In the genomic region with DNA sequence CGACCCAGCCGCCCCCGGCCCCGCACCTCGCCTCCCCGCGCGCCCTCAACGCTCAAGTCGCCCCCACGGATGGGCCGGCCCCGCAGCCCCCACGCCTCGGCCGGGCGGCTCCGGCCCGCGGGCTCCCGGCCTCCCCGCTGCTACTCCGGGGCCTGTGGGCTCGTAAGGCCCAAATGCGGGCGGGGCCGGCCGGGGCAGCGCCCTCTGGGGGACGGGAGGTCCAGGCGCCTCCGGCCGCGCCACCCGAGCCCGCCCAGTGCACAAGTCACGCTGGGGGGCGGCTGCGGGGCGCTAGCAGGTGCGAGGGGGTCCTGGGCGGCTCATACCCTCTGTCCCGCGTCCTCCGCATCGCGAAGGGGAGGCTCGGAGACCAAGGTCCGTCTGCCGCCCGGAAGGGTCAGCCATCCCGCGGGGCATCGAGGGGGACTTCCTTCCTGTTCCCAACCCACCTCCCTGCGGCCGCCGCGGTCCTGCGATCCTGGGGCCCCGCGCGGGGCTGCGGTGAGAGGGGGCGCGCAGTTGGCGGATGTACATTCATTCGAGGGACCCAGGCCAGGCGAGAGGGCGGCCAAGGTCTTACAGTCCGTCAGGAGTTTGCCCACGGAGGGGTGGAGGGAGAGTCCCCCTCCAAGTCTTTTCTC, we compare ENCODE assay signal across 8 cellular contexts. TPM values are rescaled to one million over a fixed set of nuclear protein-coding genes. Genes with fewer than 3 reads are reported as not detected.
DNase-seq lines count a peak whose midpoint lies in the region; ATAC-seq and TF ChIP-seq lines count a peak whose summit lies in the region.

CIZ1 (minus strand) TSS at position 167 of the 641 bp plus-strand sequence. CDS start 715 bp downstream, outside the sequence.

- H3K36me3 Mint-ChIP-seq in activated naive CD8-positive, alpha-beta T cell treated with anti-CD3 and anti-CD28 coated beads, Interleukin-2, amount 10 ng/mL, durations not matched to agents 7 days and 5 days: peaks cover 18% of the 10 kb centered on the region

- peaks cover 6% of the 10 kb centered on the region for H3K27me3 Mint-ChIP-seq in activated naive CD8-positive, alpha-beta T cell treated with anti-CD3 and anti-CD28 coated beads, Interleukin-2, amount 10 ng/mL, durations not matched to agents 7 days and 5 days

- H4K20me1 ChIP-seq in KMS-11 (ENCODE audit: insufficient read depth) (0 out of 2 replicates have a peak, but pooled peaks cover 3% of the 10 kb centered on the region), SU-DHL-6 (ENCODE audit: low read depth, low read length) (no peaks in the 10 kb centered on the region)

- H3K36me3 ChIP-seq in KMS-11 (ENCODE audit: insufficient read depth) (no peaks in the 10 kb centered on the region), SU-DHL-6 (ENCODE audit: low read length) (no peaks in the 10 kb centered on the region), cardiac muscle cell (peaks cover 13% of the 10 kb centered on the region), upper lobe of right lung (peaks cover 21% of the 10 kb centered on the region)

- H3K4me3 Mint-ChIP-seq in activated naive CD8-positive, alpha-beta T cell treated with anti-CD3 and anti-CD28 coated beads, Interleukin-2, amount 10 ng/mL, durations not matched to agents 7 days and 5 days: peak within 1 kb of the TSS; percentile 96

- peak within 1 kb of the TSS; percentile 93 for H3K4me2 ChIP-seq in KMS-11
- H3K4me2 ChIP-seq in SU-DHL-6 (ENCODE audit: low read depth, low read length, poor library complexity, severe bottlenecking): peak within 1 kb of the TSS; percentile 92

- TF ChIP-seq CTCF in KMS-11 (conservative IDR thresholded peaks at IDR 0.05; ENCODE audit: low read depth, low read length): peak; percentile 41; the same call in 1 of the 2 replicates
- TF ChIP-seq CTCF in SU-DHL-6 (IDR thresholded peaks at IDR 0.05; ENCODE audit: insufficient read depth, low read length, poor library complexity, severe bottlenecking): peak; percentile 93
- TF ChIP-seq CTCF in cardiac muscle cell (IDR thresholded peaks at IDR 0.05; ENCODE audit: low read depth, low read length): peak; percentile 73
- TF ChIP-seq CTCF in upper lobe of right lung (IDR thresholded peaks at IDR 0.05): peak; percentile 78

- peak; percentile 58 for DNase-seq in DMS79 (lab: John Stamatoyannopoulos, UW)
- DNase-seq in activated naive CD8-positive, alpha-beta T cell treated with anti-CD3 and anti-CD28 coated beads, Interleukin-2, amount 10 ng/mL, durations not matched to agents 7 days and 5 days: peak; percentile 88
- peak; percentile 84 to 86 for DNase-seq in cardiac muscle cell (ENCODE audit: low read depth in 1 of 2, low spot score in 1 of 2)
- peak; percentile 94 for DNase-seq in posterior vena cava (ENCODE audit: low spot score)
- peak; percentile 92 for DNase-seq in upper lobe of right lung

- peak within 1 kb of the TSS; percentile 93 for H3K27ac Mint-ChIP-seq in activated naive CD8-positive, alpha-beta T cell treated with anti-CD3 and anti-CD28 coated beads, Interleukin-2, amount 10 ng/mL, durations not matched to agents 7 days and 5 days

- no peaks in the 10 kb centered on the region for H3K9me3 Mint-ChIP-seq in activated naive CD8-positive, alpha-beta T cell treated with anti-CD3 and anti-CD28 coated beads, Interleukin-2, amount 10 ng/mL, durations not matched to agents 7 days and 5 days

- intact Hi-C loops in posterior vena cava (cut with DNase I) (no loop called here), upper lobe of right lung (cut with DNase I) (no loop called here)

- H3K4me3 ChIP-seq in KMS-11 (IDR thresholded peaks at IDR 0.05; ENCODE audit: insufficient read depth, low read depth, low read length): peak within 1 kb of the TSS; percentile 43
- peak within 1 kb of the TSS; percentile 83 for H3K4me3 ChIP-seq in SU-DHL-6 (ENCODE audit: insufficient read depth, low read length, poor library complexity, severe bottlenecking)
- H3K4me3 ChIP-seq in cardiac muscle cell: peak within 1 kb of the TSS; percentile 78
- H3K4me3 ChIP-seq in upper lobe of right lung: peak within 1 kb of the TSS; percentile 78

- H3F3A ChIP-seq in SU-DHL-6 (ENCODE audit: insufficient read depth): no peaks in the 10 kb centered on the region

- peaks cover 29% of the 10 kb centered on the region for H3K4me1 Mint-ChIP-seq in activated naive CD8-positive, alpha-beta T cell treated with anti-CD3 and anti-CD28 coated beads, Interleukin-2, amount 10 ng/mL, durations not matched to agents 7 days and 5 days

- POLR2A ChIA-PET in activated naive CD8-positive, alpha-beta T cell treated with anti-CD3 and anti-CD28 coated beads, Interleukin-2, amount 10 ng/mL, durations not matched to agents 7 days and 5 days (lab: Charles Lee): interaction anchor here (0.6 to 3.0 kb wide), 12 partner anchors 8 to 501 kb away, joined by 3 to 22 read pairs (median 3); partner anchors contain the start of genes BBLN, GOLGA2, SWI5 and URM1

- no peaks in the 10 kb centered on the region for H3K9me2 ChIP-seq in SU-DHL-6 (replicated peaks; ENCODE audit: insufficient read depth, low read length)

- H3K79me2 ChIP-seq in KMS-11 (ENCODE audit: insufficient read depth, low read depth) (no peaks in the 10 kb centered on the region), SU-DHL-6 (ENCODE audit: insufficient read depth, low read length) (no peaks in the 10 kb centered on the region)

- H3K4me1 ChIP-seq in KMS-11 (ENCODE audit: low read depth, poor library complexity, severe bottlenecking) (peaks cover 26% of the 10 kb centered on the region), cardiac muscle cell (ENCODE audit: low read depth) (peaks cover 11% of the 10 kb centered on the region), upper lobe of right lung (peaks cover 18% of the 10 kb centered on the region)

- peak; percentile 52 for ATAC-seq in GM21526 (IDR thresholded peaks at IDR 0.05; ENCODE audit: low FRiP score, unreplicated experiment)
- peak; percentile 87 for ATAC-seq in activated naive CD8-positive, alpha-beta T cell treated with anti-CD3 and anti-CD28 coated beads, Interleukin-2, amount 10 ng/mL, durations not matched to agents 7 days and 5 days (ENCODE audit: low read depth)
- peak; percentile 95 for ATAC-seq in upper lobe of right lung

- H2AFZ ChIP-seq in KMS-11 (ENCODE audit: low read depth): peak within 1 kb of the TSS; percentile 83
- peak within 1 kb of the TSS; percentile 94 for H2AFZ ChIP-seq in SU-DHL-6 (ENCODE audit: low read depth, low read length, severe bottlenecking)

- no peaks in the 10 kb centered on the region for H3K27me3 ChIP-seq in KMS-11 (ENCODE audit: insufficient read depth, low read depth)
- H3K27me3 ChIP-seq in SU-DHL-6 (ENCODE audit: low read length): no peaks in the 10 kb centered on the region
- no peaks in the 10 kb centered on the region for H3K27me3 ChIP-seq in cardiac muscle cell
- H3K27me3 ChIP-seq in upper lobe of right lung: no peaks in the 10 kb centered on the region

- H3K27ac ChIP-seq in KMS-11 (peak within 1 kb of the TSS; percentile 25), SU-DHL-6 (ENCODE audit: low read depth, low read length) (peak within 1 kb of the TSS; percentile 52), cardiac muscle cell (peak within 1 kb of the TSS; percentile 85), upper lobe of right lung (peak within 1 kb of the TSS; percentile 85)

- H3K9me3 ChIP-seq in SU-DHL-6 (ENCODE audit: insufficient read depth, low read length) (no peaks in the 10 kb centered on the region), cardiac muscle cell (ENCODE audit: low read depth) (no peaks in the 10 kb centered on the region), upper lobe of right lung (no peaks in the 10 kb centered on the region)

- H3K9ac ChIP-seq in KMS-11 (peak within 1 kb of the TSS; percentile 81), SU-DHL-6 (ENCODE audit: low read length) (peak within 1 kb of the TSS; percentile 96)

RNA-seq across cellular contexts. Expression of gene CIZ1, which starts in this region (rescaled TPM):
- 100 to 1,000 TPM; 149 to 152 TPM for total RNA-seq in activated naive CD8-positive, alpha-beta T cell treated with anti-CD3 and anti-CD28 coated beads, Interleukin-2, amount 10 ng/mL, durations not matched to agents 7 days and 5 days
- total RNA-seq in cardiac muscle cell: 63.1 and 105 TPM in 2 replicates
- 95.0 and 119 TPM in 2 replicates for polyA plus RNA-seq in cardiac muscle cell
- total RNA-seq in posterior vena cava: 10 to 100 TPM; 88.3 to 99.4 TPM
- total RNA-seq in upper lobe of right lung: 107 TPM

Comparison
In these comparisons a context has a peak if more than half of its experiments do, and no peak if none do; other contexts are left out.
1. Peak in every context shown above with its lines: DNase-seq, ATAC-seq, H3K4me3 ChIP-seq and H3K27ac ChIP-seq.
2. H3K27ac ChIP-seq: peak in every context shown above with its lines; median percentile 85 in cardiac muscle cell; 85 in upper lobe of right lung; 52 in SU-DHL-6; 25 in KMS-11.
3. CTCF ChIP-seq: peak in every context shown above with its lines; median percentile 93 in SU-DHL-6; 78 in upper lobe of right lung; 73 in cardiac muscle cell; 41 in KMS-11.